Comparison of ENCODE assay signal across 9 cellular contexts in genomic region chr5:17343675-17344074, GRCh38.
DNase-seq lines count a peak whose midpoint lies in the region; ATAC-seq, FAIRE-seq and TF ChIP-seq lines count a peak whose summit lies in the region.
"Had no signal": no experiment of that assay in that cellular context is flagged by ENCODE, and none has a peak within 500 bp of the region (broad histone marks: within the 10 kb centered on the region; RNA-seq: fewer than 3 reads in every experiment).

No MANE protein-coding gene starts in this region.

- FAIRE-seq in small intestine (lab: Jason Lieb, UNC): no peak

- H3K9me3 ChIP-seq in small intestine (ENCODE audit: control insufficient read depth, low read depth): no peaks in the 10 kb centered on the region

- H3K36me3 ChIP-seq in kidney epithelial cell (ENCODE audit: control insufficient read depth, insufficient read depth, low read length) (no peaks in the 10 kb centered on the region), small intestine (ENCODE audit: control insufficient read depth in 2 of 2, insufficient read depth in 2 of 2, low read length in 2 of 2) (no peaks in the 10 kb centered on the region)

- H3K27ac ChIP-seq in small intestine (ENCODE audit: low read depth in 1 of 2, low read length in 1 of 2): no peak overlapping the region
- H3K27ac ChIP-seq: VCaP had no signal

- 20 to 32% (median 25%) methylated on average over 2 of the region's 2 CpGs for whole genome bisulfite sequencing in small intestine, 3 donors

- POLR2A ChIA-PET in activated CD4-positive, alpha-beta T cell treated with anti-CD3 and anti-CD28 coated beads, Interleukin-2, amount 10 ng/mL, durations not matched to agents 7 days and 5 days (lab: Charles Lee): no interaction called here

- no peak overlapping the region for H3K4me3 ChIP-seq in kidney epithelial cell (ENCODE audit: low read depth, low read length)
- no peak overlapping the region for H3K4me3 ChIP-seq in small intestine (ENCODE audit: low read depth in 1 of 2, low read length in 2 of 2)

- H3K4me1 ChIP-seq in small intestine (ENCODE audit: control insufficient read depth in 2 of 2, insufficient read depth in 1 of 2, low read depth in 1 of 2, low read length in 1 of 2): no peaks in the 10 kb centered on the region

- no peak for TF ChIP-seq CTCF in kidney epithelial cell (IDR thresholded peaks at IDR 0.05; ENCODE audit: insufficient read depth, low read length, poor library complexity, severe bottlenecking)

- peak; percentile 40 for DNase-seq in NCI-H226
- peak; percentile 50 for DNase-seq in kidney epithelial cell (ENCODE audit: low read depth)
- DNase-seq in small intestine: no peak
- no peak for DNase-seq in activated CD4-positive, alpha-beta T cell treated with anti-CD3 and anti-CD28 coated beads, Interleukin-2, amount 10 ng/mL, durations not matched to agents 7 days and 5 days
- DNase-seq in NCI-H82 (lab: John Stamatoyannopoulos, UW): no peak

- H3K27me3 ChIP-seq in kidney epithelial cell (ENCODE audit: control insufficient read depth, insufficient read depth, low read length): no peaks in the 10 kb centered on the region
- no peaks in the 10 kb centered on the region for H3K27me3 ChIP-seq in small intestine (ENCODE audit: control insufficient read depth in 2 of 2, insufficient read depth in 2 of 2, low read length in 2 of 2)

- no peak overlapping the region for H3K27ac Mint-ChIP-seq in activated T-helper 17 cell treated with anti-CD3 and anti-CD28 coated beads, Interleukin-2, amount 50 U/mL, for 72 hours
- H3K27ac Mint-ChIP-seq in activated CD4-positive, alpha-beta T cell treated with anti-CD3 and anti-CD28 coated beads, Interleukin-2, amount 10 ng/mL, durations not matched to agents 7 days and 5 days: no peak overlapping the region

- H3K4me1 Mint-ChIP-seq in activated T-helper 17 cell treated with anti-CD3 and anti-CD28 coated beads, Interleukin-2, amount 50 U/mL, for 72 hours: no peaks in the 10 kb centered on the region
- no peaks in the 10 kb centered on the region for H3K4me1 Mint-ChIP-seq in activated CD4-positive, alpha-beta T cell treated with anti-CD3 and anti-CD28 coated beads, Interleukin-2, amount 10 ng/mL, durations not matched to agents 7 days and 5 days

- H3K27me3 Mint-ChIP-seq in activated T-helper 17 cell treated with anti-CD3 and anti-CD28 coated beads, Interleukin-2, amount 50 U/mL, for 72 hours: no peaks in the 10 kb centered on the region
- no peaks in the 10 kb centered on the region for H3K27me3 Mint-ChIP-seq in activated CD4-positive, alpha-beta T cell treated with anti-CD3 and anti-CD28 coated beads, Interleukin-2, amount 10 ng/mL, durations not matched to agents 7 days and 5 days

- ATAC-seq in GM18858 (IDR thresholded peaks at IDR 0.05; ENCODE audit: unreplicated experiment): peak; percentile 93
- peak; percentile 91 for ATAC-seq in HG02759 (IDR thresholded peaks at IDR 0.05; ENCODE audit: unreplicated experiment)
- ATAC-seq in activated T-helper 17 cell treated with anti-CD3 and anti-CD28 coated beads, Interleukin-2, amount 50 U/mL, for 72 hours (replicated peaks): no peak

- CTCF ChIA-PET in activated CD4-positive, alpha-beta T cell treated with anti-CD3 and anti-CD28 coated beads, Interleukin-2, amount 10 ng/mL, durations not matched to agents 7 days and 5 days (lab: Charles Lee): no interaction called here

- H3K9me3 Mint-ChIP-seq in activated T-helper 17 cell treated with anti-CD3 and anti-CD28 coated beads, Interleukin-2, amount 50 U/mL, for 72 hours: peaks cover 7% of the 10 kb centered on the region
- peaks cover 7% of the 10 kb centered on the region for H3K9me3 Mint-ChIP-seq in activated CD4-positive, alpha-beta T cell treated with anti-CD3 and anti-CD28 coated beads, Interleukin-2, amount 10 ng/mL, durations not matched to agents 7 days and 5 days

- H3K36me3 Mint-ChIP-seq in activated T-helper 17 cell treated with anti-CD3 and anti-CD28 coated beads, Interleukin-2, amount 50 U/mL, for 72 hours (ENCODE audit: low read depth): no peaks in the 10 kb centered on the region
- H3K36me3 Mint-ChIP-seq in activated CD4-positive, alpha-beta T cell treated with anti-CD3 and anti-CD28 coated beads, Interleukin-2, amount 10 ng/mL, durations not matched to agents 7 days and 5 days (ENCODE audit: low read depth): no peaks in the 10 kb centered on the region

- no peak overlapping the region for H3K4me3 Mint-ChIP-seq in activated T-helper 17 cell treated with anti-CD3 and anti-CD28 coated beads, Interleukin-2, amount 50 U/mL, for 72 hours
- H3K4me3 Mint-ChIP-seq in activated CD4-positive, alpha-beta T cell treated with anti-CD3 and anti-CD28 coated beads, Interleukin-2, amount 10 ng/mL, durations not matched to agents 7 days and 5 days: no peak overlapping the region

Comparison
In these comparisons a context has a peak if more than half of its experiments do, and no peak if none do; other contexts are left out.
1. DNase-seq: peak in NCI-H226 (single experiment) and kidney epithelial cell (single experiment); none in small intestine (single experiment), activated CD4-positive, alpha-beta T cell treated with anti-CD3 and anti-CD28 coated beads, Interleukin-2, amount 10 ng/mL, durations not matched to agents 7 days and 5 days (single experiment) and NCI-H82 (single experiment).